In the genomic region with DNA sequence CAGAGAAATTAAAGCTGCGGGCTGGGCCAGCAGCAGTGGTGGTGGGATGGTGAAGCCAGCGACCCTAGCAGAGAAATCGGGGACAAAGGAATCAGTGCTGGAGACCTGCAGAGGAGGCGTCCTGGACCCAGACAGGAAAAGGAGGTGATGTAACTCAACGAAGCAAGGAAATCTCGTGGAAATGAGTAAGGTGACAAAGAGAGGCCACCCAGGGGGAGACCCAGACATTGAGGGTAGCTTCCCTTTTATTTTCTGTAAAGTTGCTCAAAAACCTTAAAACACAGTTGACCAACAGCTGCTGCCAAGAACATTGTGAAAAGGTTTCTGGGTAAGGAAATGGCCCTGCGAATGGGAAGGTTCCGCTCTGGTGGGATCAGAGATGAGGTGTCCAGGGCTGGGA, we compare ENCODE assay signal across 1 cellular context.
TF ChIP-seq lines count a peak whose summit lies in the region.

No MANE protein-coding gene starts in this region.

TF ChIP-seq in K562, 482 proteins besides CTCF, POLR2A, EP300 and RAD21:
- TF ChIP-seq, protein P1, sequence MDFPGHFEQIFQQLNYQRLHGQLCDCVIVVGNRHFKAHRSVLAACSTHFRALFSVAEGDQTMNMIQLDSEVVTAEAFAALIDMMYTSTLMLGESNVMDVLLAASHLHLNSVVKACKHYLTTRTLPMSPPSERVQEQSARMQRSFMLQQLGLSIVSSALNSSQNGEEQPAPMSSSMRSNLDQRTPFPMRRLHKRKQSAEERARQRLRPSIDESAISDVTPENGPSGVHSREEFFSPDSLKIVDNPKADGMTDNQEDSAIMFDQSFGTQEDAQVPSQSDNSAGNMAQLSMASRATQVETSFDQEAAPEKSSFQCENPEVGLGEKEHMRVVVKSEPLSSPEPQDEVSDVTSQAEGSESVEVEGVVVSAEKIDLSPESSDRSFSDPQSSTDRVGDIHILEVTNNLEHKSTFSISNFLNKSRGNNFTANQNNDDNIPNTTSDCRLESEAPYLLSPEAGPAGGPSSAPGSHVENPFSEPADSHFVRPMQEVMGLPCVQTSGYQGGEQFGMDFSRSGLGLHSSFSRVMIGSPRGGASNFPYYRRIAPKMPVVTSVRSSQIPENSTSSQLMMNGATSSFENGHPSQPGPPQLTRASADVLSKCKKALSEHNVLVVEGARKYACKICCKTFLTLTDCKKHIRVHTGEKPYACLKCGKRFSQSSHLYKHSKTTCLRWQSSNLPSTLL (IDR thresholded peaks at IDR 0.05): no peak
- TF ChIP-seq ZNF444 (CRISPR knock-in tag; IDR thresholded peaks at IDR 0.05) (no peak), DIDO1 (tag; IDR thresholded peaks at IDR 0.05; ENCODE audit: low read depth) (no peak), CEBPG (CRISPR knock-in tag; IDR thresholded peaks at IDR 0.05) (no peak), CEBPG (tag; conservative IDR thresholded peaks at IDR 0.05 in 1 of 2, IDR thresholded peaks at IDR 0.05 in 1 of 2) (0 out of 4 replicates have a peak, but pooled peaks of 1 of the 2 experiments have one; percentile 37), STAT5B (CRISPR knock-in tag; IDR thresholded peaks at IDR 0.05) (no peak), SNIP1 (IDR thresholded peaks at IDR 0.05; ENCODE audit: low read depth) (no peak), MYBL2 (IDR thresholded peaks at IDR 0.05; ENCODE audit: low read depth) (no peak), MYBL2 (CRISPR knock-in tag; IDR thresholded peaks at IDR 0.05; ENCODE audit: borderline replicate concordance) (no peak), RBM34 (IDR thresholded peaks at IDR 0.05; ENCODE audit: borderline replicate concordance, insufficient read depth, low read length) (no peak), POLR2G (IDR thresholded peaks at IDR 0.05; ENCODE audit: low read depth, low read length) (no peak), SIN3A (IDR thresholded peaks at IDR 0.05; ENCODE audit: borderline replicate concordance in 2 of 2, control insufficient read depth in 1 of 2, low read depth in 2 of 2, low read length in 2 of 2) (no peak), NKRF (IDR thresholded peaks at IDR 0.05; ENCODE audit: borderline replicate concordance) (no peak), ADNP (tag; IDR thresholded peaks at IDR 0.05) (no peak)
- TF ChIP-seq, protein P2, sequence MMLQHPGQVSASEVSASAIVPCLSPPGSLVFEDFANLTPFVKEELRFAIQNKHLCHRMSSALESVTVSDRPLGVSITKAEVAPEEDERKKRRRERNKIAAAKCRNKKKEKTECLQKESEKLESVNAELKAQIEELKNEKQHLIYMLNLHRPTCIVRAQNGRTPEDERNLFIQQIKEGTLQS (IDR thresholded peaks at IDR 0.05): peak; percentile 51; the same call in 1 of the 2 replicates
- TF ChIP-seq, protein P2 (CRISPR knock-in tag; conservative IDR thresholded peaks at IDR 0.05): no peak
- TF ChIP-seq, protein P3, sequence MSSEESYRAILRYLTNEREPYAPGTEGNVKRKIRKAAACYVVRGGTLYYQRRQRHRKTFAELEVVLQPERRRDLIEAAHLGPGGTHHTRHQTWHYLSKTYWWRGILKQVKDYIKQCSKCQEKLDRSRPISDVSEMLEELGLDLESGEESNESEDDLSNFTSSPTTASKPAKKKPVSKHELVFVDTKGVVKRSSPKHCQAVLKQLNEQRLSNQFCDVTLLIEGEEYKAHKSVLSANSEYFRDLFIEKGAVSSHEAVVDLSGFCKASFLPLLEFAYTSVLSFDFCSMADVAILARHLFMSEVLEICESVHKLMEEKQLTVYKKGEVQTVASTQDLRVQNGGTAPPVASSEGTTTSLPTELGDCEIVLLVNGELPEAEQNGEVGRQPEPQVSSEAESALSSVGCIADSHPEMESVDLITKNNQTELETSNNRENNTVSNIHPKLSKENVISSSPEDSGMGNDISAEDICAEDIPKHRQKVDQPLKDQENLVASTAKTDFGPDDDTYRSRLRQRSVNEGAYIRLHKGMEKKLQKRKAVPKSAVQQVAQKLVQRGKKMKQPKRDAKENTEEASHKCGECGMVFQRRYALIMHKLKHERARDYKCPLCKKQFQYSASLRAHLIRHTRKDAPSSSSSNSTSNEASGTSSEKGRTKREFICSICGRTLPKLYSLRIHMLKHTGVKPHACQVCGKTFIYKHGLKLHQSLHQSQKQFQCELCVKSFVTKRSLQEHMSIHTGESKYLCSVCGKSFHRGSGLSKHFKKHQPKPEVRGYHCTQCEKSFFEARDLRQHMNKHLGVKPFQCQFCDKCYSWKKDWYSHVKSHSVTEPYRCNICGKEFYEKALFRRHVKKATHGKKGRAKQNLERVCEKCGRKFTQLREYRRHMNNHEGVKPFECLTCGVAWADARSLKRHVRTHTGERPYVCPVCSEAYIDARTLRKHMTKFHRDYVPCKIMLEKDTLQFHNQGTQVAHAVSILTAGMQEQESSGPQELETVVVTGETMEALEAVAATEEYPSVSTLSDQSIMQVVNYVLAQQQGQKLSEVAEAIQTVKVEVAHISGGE (CRISPR knock-in tag; IDR thresholded peaks at IDR 0.05): no peak
TF ChIP-seq in K562: peak in this region for 2.
